8 cellular contexts compared by ENCODE assay signal in genomic region chr20:34069341-34070078, GRCh38. TPM values are rescaled to one million over a fixed set of nuclear protein-coding genes. Genes with fewer than 3 reads are reported as not detected.
DNase-seq lines count a peak whose midpoint lies in the region; ATAC-seq and TF ChIP-seq lines count a peak whose summit lies in the region.

No MANE protein-coding gene starts in this region.

- POLR2A ChIA-PET in CD4-positive, alpha-beta T cell (lab: Charles Lee), result interaction anchor here (0.5 to 2.8 kb wide), 6 partner anchors 32 to 1265 kb away, joined by 3 to 12 read pairs (median 4); partner anchors contain the start of genes CBFA2T2, EIF2S2 and RALY

- intact Hi-C loops in CD4-positive, alpha-beta T cell (cut with DNase I, micrococcal nuclease), result loop anchor here (1.0 to 5.0 kb wide), 9 partner anchors 60 to 277 kb away; partner anchors contain the start of gene RALY (in 1 of the 2)
- intact Hi-C loops in heart left ventricle (cut with DNase I), result loop anchor here (1.0 to 10.0 kb wide), 20 partner anchors 55 to 277 kb away; partner anchors contain the start of gene RALY (in 6 of the 10)
- intact Hi-C loops in prostate gland (cut with DNase I), result loop anchor here (2.0 to 5.0 kb wide), 4 partner anchors 58 to 207 kb away; no protein-coding TSS in a partner anchor

- no peaks in the 10 kb centered on the region for H3K9me3 ChIP-seq in CD4-positive, alpha-beta T cell (ENCODE audit: control insufficient read depth, low read length)
- no peaks in the 10 kb centered on the region for H3K9me3 ChIP-seq in heart left ventricle
- H3K9me3 ChIP-seq in prostate gland, result no peaks in the 10 kb centered on the region

- peaks cover 52% of the 10 kb centered on the region for H3K4me1 Mint-ChIP-seq in CD4-positive, alpha-beta T cell (ENCODE audit: low read depth)
- peaks cover 25% of the 10 kb centered on the region for H3K4me1 Mint-ChIP-seq in activated naive CD8-positive, alpha-beta T cell treated with anti-CD3 and anti-CD28 coated beads, Interleukin-2, amount 50 U/mL, for 24 hours

- H3K27me3 ChIP-seq in CD4-positive, alpha-beta T cell (ENCODE audit: control insufficient read depth, insufficient read depth, low read length), result no peaks in the 10 kb centered on the region
- H3K27me3 ChIP-seq in heart left ventricle (no peaks in the 10 kb centered on the region), prostate gland (replicated peaks; ENCODE audit: insufficient read depth) (no peaks in the 10 kb centered on the region)

- H3K9me3 Mint-ChIP-seq in CD4-positive, alpha-beta T cell, result no peaks in the 10 kb centered on the region
- no peaks in the 10 kb centered on the region for H3K9me3 Mint-ChIP-seq in activated naive CD8-positive, alpha-beta T cell treated with anti-CD3 and anti-CD28 coated beads, Interleukin-2, amount 50 U/mL, for 24 hours

- peak; percentile 78 for TF ChIP-seq CTCF in CD4-positive, alpha-beta T cell (IDR thresholded peaks at IDR 0.05)
- TF ChIP-seq CTCF in NB4 (IDR thresholded peaks at IDR 0.05; ENCODE audit: low read depth, low read length), result peak; percentile 82
- TF ChIP-seq CTCF in heart left ventricle (IDR thresholded peaks at IDR 0.05), result peak; percentile 75 to 93 (median 87)
- peak; percentile 60 to 90 (median 86) for TF ChIP-seq CTCF in prostate gland (IDR thresholded peaks at IDR 0.05)

- H3K4me3 ChIP-seq in NB4 (ENCODE audit: low read depth, low read length) (no peak overlapping the region), heart left ventricle (no peak overlapping the region), prostate gland (no peak overlapping the region)

- no peak overlapping the region for H3K4me3 Mint-ChIP-seq in CD4-positive, alpha-beta T cell
- H3K4me3 Mint-ChIP-seq in activated naive CD8-positive, alpha-beta T cell treated with anti-CD3 and anti-CD28 coated beads, Interleukin-2, amount 50 U/mL, for 24 hours, result no peak overlapping the region

- H3K36me3 ChIP-seq in heart left ventricle (peaks cover 0 to 36% (median 22%) of the 10 kb centered on the region in 9 donors), prostate gland (no peaks in the 10 kb centered on the region)

- 11 to 18% (median 13%) methylated on average over 7 of the region's 7 CpGs for WGBS in heart left ventricle, 4 donors
- 15% methylated on average over 7 of the region's 7 CpGs for WGBS in prostate gland

- H3K36me3 Mint-ChIP-seq in CD4-positive, alpha-beta T cell (ENCODE audit: low read depth), result peaks cover 60% of the 10 kb centered on the region
- H3K36me3 Mint-ChIP-seq in activated naive CD8-positive, alpha-beta T cell treated with anti-CD3 and anti-CD28 coated beads, Interleukin-2, amount 50 U/mL, for 24 hours (ENCODE audit: low read depth), result peaks cover 7% of the 10 kb centered on the region

- no peak for TF ChIP-seq POLR2A in NB4 (IDR thresholded peaks at IDR 0.05; ENCODE audit: extremely low read depth, insufficient read length)
- TF ChIP-seq POLR2A in heart left ventricle (IDR thresholded peaks at IDR 0.05), result no peak
- no peak for TF ChIP-seq POLR2A in prostate gland (IDR thresholded peaks at IDR 0.05)

- CTCF ChIA-PET in CD4-positive, alpha-beta T cell (lab: Charles Lee), result interaction anchor here (0.6 to 3.0 kb wide), 19 partner anchors 10 to 292 kb away, joined by 3 to 14 read pairs (median 4); partner anchors contain the start of gene CHMP4B

- peak; percentile 90 for ATAC-seq in CD4-positive, alpha-beta T cell (ENCODE audit: poor library complexity)
- ATAC-seq in GM21526 (IDR thresholded peaks at IDR 0.05; ENCODE audit: low FRiP score, unreplicated experiment) (peak; percentile 68), heart left ventricle (peak; percentile 72 to 91 (median 86)), HG02840 (IDR thresholded peaks at IDR 0.05; ENCODE audit: low FRiP score, unreplicated experiment) (no peak)
- peak; percentile 62 for ATAC-seq in activated naive CD8-positive, alpha-beta T cell treated with anti-CD3 and anti-CD28 coated beads, Interleukin-2, amount 50 U/mL, for 24 hours

- DNase-seq in CD4-positive, alpha-beta T cell, result peak; percentile 33 to 61 (median 42)
- DNase-seq in NB4 (ENCODE audit: low read depth), result peak; percentile 78
- DNase-seq in SKM-1 (lab: John Stamatoyannopoulos, UW; ENCODE audit: unreplicated experiment), result peak; percentile 35
- DNase-seq in activated naive CD8-positive, alpha-beta T cell treated with anti-CD3 and anti-CD28 coated beads, Interleukin-2, amount 50 U/mL, for 24 hours, result peak; percentile 46
- DNase-seq in heart left ventricle, result peak; percentile 50 to 74 (median 71)
- peak; percentile 79 for DNase-seq in prostate gland (ENCODE audit: low spot score)

- H3K27ac Mint-ChIP-seq in CD4-positive, alpha-beta T cell, result peak overlapping the region; percentile 39
- no peak overlapping the region for H3K27ac Mint-ChIP-seq in activated naive CD8-positive, alpha-beta T cell treated with anti-CD3 and anti-CD28 coated beads, Interleukin-2, amount 50 U/mL, for 24 hours

- H3K27me3 Mint-ChIP-seq in CD4-positive, alpha-beta T cell, result no peaks in the 10 kb centered on the region
- no peaks in the 10 kb centered on the region for H3K27me3 Mint-ChIP-seq in activated naive CD8-positive, alpha-beta T cell treated with anti-CD3 and anti-CD28 coated beads, Interleukin-2, amount 50 U/mL, for 24 hours

- no peak overlapping the region for H3K27ac ChIP-seq in CD4-positive, alpha-beta T cell (ENCODE audit: low read depth, low read length)
- peak overlapping the region in 1 of 12 donors; percentile 7 for H3K27ac ChIP-seq in heart left ventricle
- no peak overlapping the region for H3K27ac ChIP-seq in prostate gland

- H3K4me1 ChIP-seq in heart left ventricle, result peaks cover 0 to 50% (median 28%) of the 10 kb centered on the region in 12 donors
- H3K4me1 ChIP-seq in prostate gland (replicated peaks), result no peaks in the 10 kb centered on the region

RNA-seq across cellular contexts. Expression of gene EIF2S2, which starts 42.5 kb away (rescaled TPM):
- total RNA-seq in CD4-positive, alpha-beta T cell, result 10 to 100 TPM; 21.8 to 23.2 TPM
- total RNA-seq in heart left ventricle, result 10 to 100 TPM; 35.5 to 53.8 (median 40.9) TPM
- 10 to 100 TPM; 25.8 to 81.7 TPM for polyA plus RNA-seq in heart left ventricle
- total RNA-seq in prostate gland, result 10 to 100 TPM; 32.7 to 41.0 TPM
